10 cellular contexts compared by ENCODE assay signal in genomic region chr1:54664364-54664763, GRCh38. TPM values are rescaled to one million over a fixed set of nuclear protein-coding genes. Genes with fewer than 3 reads are reported as not detected.
"Had no signal": no experiment of that assay in that cellular context is flagged by ENCODE, and none has a peak within 500 bp of the region (broad histone marks: within the 10 kb centered on the region; RNA-seq: fewer than 3 reads in every experiment).

No MANE protein-coding gene starts in this region.

- H3K36me3 ChIP-seq: HAP-1 had no signal

- FAIRE-seq: HTR-8/SVneo had no signal

- H3K27ac Mint-ChIP-seq: HFFc6, IgD-negative memory B cell had no signal

- ATAC-seq: HCT116 had no signal

- H3K4me3 Mint-ChIP-seq: HFFc6 had no signal

- DNase-seq: GOT3, H7, HFFc6, KBM-7 had no signal

- H3K4me3 ChIP-seq: HAP-1 had no signal

RNA-seq across cellular contexts. Expression of gene MROH7, which starts 22.8 kb away (rescaled TPM):
- total RNA-seq: H4 had no signal
- polyA plus RNA-seq: IgD-negative memory B cell had no signal

RNA-seq across cellular contexts. Expression of gene FAM151A, which starts 41.0 kb away (rescaled TPM):
- total RNA-seq: H4, H7, HFFc6, HT-29 had no signal
- polyA plus RNA-seq: IgD-negative memory B cell had no signal
